ENCODE assay signal across 1 cellular context in genomic region chr15:74598126-74598842, GRCh38.
TF ChIP-seq lines count a peak whose summit lies in the region.

No MANE protein-coding gene starts in this region.

TF ChIP-seq in HepG2, 621 proteins besides CTCF, POLR2A, EP300 and RAD21 (continued from another document and continues in another):
- 0 out of 2 replicates have a peak, but pooled peaks have one; percentile 61 for TF ChIP-seq NCOR1 (IDR thresholded peaks at IDR 0.05; ENCODE audit: borderline replicate concordance, low read length)
- peak; percentile 57 for TF ChIP-seq PATZ1 (CRISPR knock-in tag; IDR thresholded peaks at IDR 0.05)
- TF ChIP-seq ESRRA (CRISPR knock-in tag; IDR thresholded peaks at IDR 0.05; ENCODE audit: low read depth): peak; percentile 87
- no peak for TF ChIP-seq ZFP37 (CRISPR knock-in tag; IDR thresholded peaks at IDR 0.05; ENCODE audit: borderline replicate concordance)
- TF ChIP-seq NFKB2 (CRISPR knock-in tag; IDR thresholded peaks at IDR 0.05; ENCODE audit: borderline replicate concordance): peak; percentile 87; the same call in 1 of the 2 replicates
- TF ChIP-seq SNAI1 (CRISPR knock-in tag; IDR thresholded peaks at IDR 0.05; ENCODE audit: borderline replicate concordance): peak; percentile 74; the same call in 1 of the 2 replicates
- TF ChIP-seq CBX5 (CRISPR knock-in tag; IDR thresholded peaks at IDR 0.05; ENCODE audit: borderline replicate concordance): peak; percentile 39; the same call in 1 of the 2 replicates
- peak; percentile 58; the same call in 1 of the 2 replicates for TF ChIP-seq ZNF768 (CRISPR knock-in tag; IDR thresholded peaks at IDR 0.05)
- TF ChIP-seq THAP11 (CRISPR knock-in tag; IDR thresholded peaks at IDR 0.05): peak; percentile 38
- TF ChIP-seq RFX5 (IDR thresholded peaks at IDR 0.05; ENCODE audit: low read depth, low read length): peak; percentile 94
- TF ChIP-seq ZSCAN25 (CRISPR knock-in tag; IDR thresholded peaks at IDR 0.05): 0 out of 2 replicates have a peak, but pooled peaks have one; percentile 54
- TF ChIP-seq TFDP1 (CRISPR knock-in tag; IDR thresholded peaks at IDR 0.05; ENCODE audit: borderline replicate concordance): peak; percentile 87
- TF ChIP-seq HDAC1 (CRISPR knock-in tag; IDR thresholded peaks at IDR 0.05): peak; percentile 52; the same call in 1 of the 2 replicates
- TF ChIP-seq HNRNPUL1 (IDR thresholded peaks at IDR 0.05; ENCODE audit: low read depth, low read length): no peak
- peak; percentile 44 for TF ChIP-seq PHF20 (CRISPR knock-in tag; IDR thresholded peaks at IDR 0.05)
- peak; percentile 36; the same call in 1 of the 2 replicates for TF ChIP-seq FOXP4 (CRISPR knock-in tag; IDR thresholded peaks at IDR 0.05)
- peak; percentile 63; the same call in 1 of the 2 replicates for TF ChIP-seq ZNF800 (CRISPR knock-in tag; IDR thresholded peaks at IDR 0.05)
- 0 out of 2 replicates have a peak, but pooled peaks have one; percentile 57 for TF ChIP-seq MYNN (CRISPR knock-in tag; IDR thresholded peaks at IDR 0.05; ENCODE audit: low read depth)
- TF ChIP-seq ZNF12 (CRISPR knock-in tag; IDR thresholded peaks at IDR 0.05): peak; percentile 33; the same call in 1 of the 2 replicates
- TF ChIP-seq ZNF737 (CRISPR knock-in tag; IDR thresholded peaks at IDR 0.05; ENCODE audit: borderline replicate concordance): no peak
- no peak for TF ChIP-seq ZNF879 (CRISPR knock-in tag; IDR thresholded peaks at IDR 0.05)
- 0 out of 2 replicates have a peak, but pooled peaks have one; percentile 29 for TF ChIP-seq MBNL3 (CRISPR knock-in tag; conservative IDR thresholded peaks at IDR 0.05)
- TF ChIP-seq GABPB1 (CRISPR knock-in tag; IDR thresholded peaks at IDR 0.05): peak; percentile 54; the same call in 1 of the 2 replicates
- TF ChIP-seq ZBTB4 (CRISPR knock-in tag; IDR thresholded peaks at IDR 0.05; ENCODE audit: borderline replicate concordance): 0 out of 2 replicates have a peak, but pooled peaks have one; percentile 57
- peak; percentile 39; the same call in 1 of the 2 replicates for TF ChIP-seq HIC2 (CRISPR knock-in tag; IDR thresholded peaks at IDR 0.05; ENCODE audit: low read depth)
- 0 out of 2 replicates have a peak, but pooled peaks have one; percentile 17 for TF ChIP-seq ZMYM3 (CRISPR knock-in tag; IDR thresholded peaks at IDR 0.05)
- 0 out of 2 replicates have a peak, but pooled peaks have one; percentile 56 for TF ChIP-seq ZNF546 (CRISPR knock-in tag; conservative IDR thresholded peaks at IDR 0.05)
- peak; percentile 91 for TF ChIP-seq ZMYM4 (CRISPR knock-in tag; IDR thresholded peaks at IDR 0.05)
- no peak for TF ChIP-seq ZNF749 (CRISPR knock-in tag; IDR thresholded peaks at IDR 0.05; ENCODE audit: borderline replicate concordance)
- peak; percentile 34; the same call in 1 of the 2 replicates for TF ChIP-seq HBP1 (CRISPR knock-in tag; IDR thresholded peaks at IDR 0.05; ENCODE audit: low read depth)
- peak; percentile 57 for TF ChIP-seq SP5 (CRISPR knock-in tag; IDR thresholded peaks at IDR 0.05; ENCODE audit: borderline replicate concordance, low read depth)
- TF ChIP-seq IRF9 (CRISPR knock-in tag; IDR thresholded peaks at IDR 0.05; ENCODE audit: borderline replicate concordance): peak; percentile 86; the same call in 1 of the 2 replicates
- no peak for TF ChIP-seq NPAS2 (CRISPR knock-in tag; IDR thresholded peaks at IDR 0.05; ENCODE audit: borderline replicate concordance)
- TF ChIP-seq ZFP1 (CRISPR knock-in tag; IDR thresholded peaks at IDR 0.05): peak; percentile 67; the same call in 1 of the 2 replicates
- TF ChIP-seq CREB1 (IDR thresholded peaks at IDR 0.05): no peak
- peak; percentile 50 for TF ChIP-seq CREB1 (CRISPR knock-in tag; IDR thresholded peaks at IDR 0.05)
- peak; percentile 36; the same call in 1 of the 2 replicates for TF ChIP-seq SIX4 (CRISPR knock-in tag; IDR thresholded peaks at IDR 0.05)
- no peak for TF ChIP-seq ZZZ3 (CRISPR knock-in tag; IDR thresholded peaks at IDR 0.05; ENCODE audit: borderline replicate concordance)
- TF ChIP-seq ZNF784 (CRISPR knock-in tag; IDR thresholded peaks at IDR 0.05; ENCODE audit: borderline replicate concordance): 0 out of 2 replicates have a peak, but pooled peaks have one; percentile 28
- TF ChIP-seq ZNF281 (CRISPR knock-in tag; IDR thresholded peaks at IDR 0.05; ENCODE audit: borderline replicate concordance): peak; percentile 45; the same call in 1 of the 2 replicates
- TF ChIP-seq ZNF136 (CRISPR knock-in tag; IDR thresholded peaks at IDR 0.05; ENCODE audit: low read depth): 0 out of 2 replicates have a peak, but pooled peaks have one; percentile 31
- no peak for TF ChIP-seq CHCHD3 (CRISPR knock-in tag; IDR thresholded peaks at IDR 0.05)
